In the genomic region with DNA sequence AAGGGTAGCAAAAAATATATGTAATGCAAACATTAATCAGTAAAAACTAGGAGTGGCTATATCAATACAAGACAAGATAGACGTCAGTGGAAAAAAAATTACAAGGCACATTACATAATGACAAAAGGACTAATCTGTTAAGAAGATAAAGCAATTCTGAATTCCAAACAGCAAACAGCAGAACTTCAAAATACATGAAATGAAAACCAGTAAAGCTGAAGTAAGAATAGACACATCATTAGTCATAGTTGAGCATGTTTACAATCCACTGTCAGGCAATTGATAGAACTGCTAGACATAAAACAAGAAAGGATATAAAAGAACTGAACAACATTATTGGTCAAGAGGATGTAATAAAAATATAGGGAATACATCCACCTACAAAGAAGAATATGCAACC, we compare ENCODE assay signal across 27 cellular contexts. TPM values are rescaled to one million over a fixed set of nuclear protein-coding genes. Genes with fewer than 3 reads are reported as not detected.
DNase-seq lines count a peak whose midpoint lies in the region; ATAC-seq and TF ChIP-seq lines count a peak whose summit lies in the region.
"Had no signal": no experiment of that assay in that cellular context is flagged by ENCODE, and none has a peak within 500 bp of the region (broad histone marks: within the 10 kb centered on the region; RNA-seq: fewer than 3 reads in every experiment).

No MANE protein-coding gene starts in this region.

- ATAC-seq in HG02970 (IDR thresholded peaks at IDR 0.05; ENCODE audit: low FRiP score, unreplicated experiment) (no peak), GM18520 (IDR thresholded peaks at IDR 0.05; ENCODE audit: unreplicated experiment) (no peak)
- ATAC-seq: CD8-positive, alpha-beta T cell; left lung; psoas muscle; Right ventricle myocardium inferior had no signal

- H3K4me3 ChIP-seq in choroid plexus epithelial cell (ENCODE audit: low read depth, low read length): no peak overlapping the region
- H3K4me3 ChIP-seq: left lung, psoas muscle, upper lobe of left lung had no signal

- TF ChIP-seq CTCF in choroid plexus epithelial cell (conservative IDR thresholded peaks at IDR 0.05; ENCODE audit: low read depth, low read length): no peak

- DNase-seq in DMS153 (lab: John Stamatoyannopoulos, UW) (peak; percentile 62), MV-4-11 (lab: John Stamatoyannopoulos, UW) (peak; percentile 65), choroid plexus epithelial cell (ENCODE audit: low read depth) (peak; percentile 82), iris pigment epithelial cell (ENCODE audit: low read depth) (peak; percentile 92), mesenteric fat pad (ENCODE audit: low spot score) (no peak)
- no peak for DNase-seq in stimulated activated CD4-positive, alpha-beta T cell treated with anti-CD3 and anti-CD28 coated beads, Interleukin-2, amount 100 ng/mL, for 24 hours
- DNase-seq: activated CD4-positive, alpha-beta T cell treated with anti-CD3 and anti-CD28 coated beads, Interleukin-2, amount 50 U/mL, for 48 hours; activated gamma-delta T cell treated with Interleukin-2 at 50 U/mL for 16 hours; activated T-cell treated with anti-CD3 and anti-CD28 coated beads for 4 hours; amniotic stem cell; CD8-positive, alpha-beta T cell; central memory CD4-positive, alpha-beta T cell; DMS79 treated with DMSO at 0.1 percent for 48 hours; erythroblast; glutamatergic neuron; Karpas-422; NCI-H1105 treated with DMSO at 0.1 percent for 48 hours; NCI-H524 treated with DMSO at 0.1 percent for 48 hours; nephron progenitor cell; psoas muscle; stimulated activated CD4-positive, alpha-beta T cell treated with anti-CD3 and anti-CD28 coated beads, Interleukin-4, amount 100 ng/mL, for 24 hours; upper lobe of left lung had no signal

RNA-seq across cellular contexts. Expression of gene SULT1B1, which starts 12.2 kb away (rescaled TPM):
- 5.4 TPM for total RNA-seq in mesenteric fat pad
- total RNA-seq: H1 had no signal

Comparison
In these comparisons a context has a peak if more than half of its experiments do, and no peak if none do; other contexts are left out.
1. DNase-seq: peak in DMS153 (single experiment), MV-4-11 (single experiment), choroid plexus epithelial cell (single experiment) and iris pigment epithelial cell (single experiment); none in mesenteric fat pad (single experiment) and stimulated activated CD4-positive, alpha-beta T cell treated with anti-CD3 and anti-CD28 coated beads, Interleukin-2, amount 100 ng/mL, for 24 hours (0 of 2).